ENCODE assay signal across 9 cellular contexts in genomic region chr15:41629436-41629835, GRCh38.
"Had no signal": no experiment of that assay in that cellular context is flagged by ENCODE, and none has a peak within 500 bp of the region (broad histone marks: within the 10 kb centered on the region; RNA-seq: fewer than 3 reads in every experiment).

No MANE protein-coding gene starts in this region.

- H3K27me3 Mint-ChIP-seq: activated naive CD4-positive, alpha-beta T cell treated with anti-CD3 and anti-CD28 coated beads, Interleukin-2, amount 10 ng/mL, durations not matched to agents 7 days and 5 days; activated T-helper 17 cell treated with anti-CD3 and anti-CD28 coated beads, Interleukin-2, amount 50 U/mL, for 72 hours; naive thymus-derived CD4-positive, alpha-beta T cell; stimulated activated memory B cell treated with anti-CD40 and anti-IgM and Interleukin-4, amounts not matched to agents 10 μg/mL and 1 μg/mL and 100 μg/mL, for 72 hours had no signal

- ATAC-seq: activated T-helper 17 cell treated with anti-CD3 and anti-CD28 coated beads, Interleukin-2, amount 50 U/mL, for 72 hours; left lobe of liver; naive thymus-derived CD4-positive, alpha-beta T cell; stimulated activated memory B cell treated with anti-CD40 and anti-IgM and Interleukin-4, amounts not matched to agents 10 μg/mL and 1 μg/mL and 100 μg/mL, for 72 hours had no signal

- H3K27me3 ChIP-seq: tibial nerve had no signal

- H3K4me3 Mint-ChIP-seq: activated naive CD4-positive, alpha-beta T cell treated with anti-CD3 and anti-CD28 coated beads, Interleukin-2, amount 10 ng/mL, durations not matched to agents 7 days and 5 days; activated T-helper 17 cell treated with anti-CD3 and anti-CD28 coated beads, Interleukin-2, amount 50 U/mL, for 72 hours; naive thymus-derived CD4-positive, alpha-beta T cell; stimulated activated memory B cell treated with anti-CD40 and anti-IgM and Interleukin-4, amounts not matched to agents 10 μg/mL and 1 μg/mL and 100 μg/mL, for 72 hours had no signal

- H3K4me1 ChIP-seq: tibial nerve had no signal

- H3K27ac ChIP-seq: tibial nerve had no signal

- H3K36me3 ChIP-seq: tibial nerve had no signal

- H3K27ac Mint-ChIP-seq: activated naive CD4-positive, alpha-beta T cell treated with anti-CD3 and anti-CD28 coated beads, Interleukin-2, amount 10 ng/mL, durations not matched to agents 7 days and 5 days; activated T-helper 17 cell treated with anti-CD3 and anti-CD28 coated beads, Interleukin-2, amount 50 U/mL, for 72 hours; naive thymus-derived CD4-positive, alpha-beta T cell; stimulated activated memory B cell treated with anti-CD40 and anti-IgM and Interleukin-4, amounts not matched to agents 10 μg/mL and 1 μg/mL and 100 μg/mL, for 72 hours had no signal

- H3K9me3 Mint-ChIP-seq: activated naive CD4-positive, alpha-beta T cell treated with anti-CD3 and anti-CD28 coated beads, Interleukin-2, amount 10 ng/mL, durations not matched to agents 7 days and 5 days; activated T-helper 17 cell treated with anti-CD3 and anti-CD28 coated beads, Interleukin-2, amount 50 U/mL, for 72 hours; naive thymus-derived CD4-positive, alpha-beta T cell; stimulated activated memory B cell treated with anti-CD40 and anti-IgM and Interleukin-4, amounts not matched to agents 10 μg/mL and 1 μg/mL and 100 μg/mL, for 72 hours had no signal

- H3K4me1 Mint-ChIP-seq: activated naive CD4-positive, alpha-beta T cell treated with anti-CD3 and anti-CD28 coated beads, Interleukin-2, amount 10 ng/mL, durations not matched to agents 7 days and 5 days had no signal

- H3K4me3 ChIP-seq: tibial nerve had no signal

- H3K9me3 ChIP-seq: tibial nerve had no signal

- H3K36me3 Mint-ChIP-seq: activated naive CD4-positive, alpha-beta T cell treated with anti-CD3 and anti-CD28 coated beads, Interleukin-2, amount 10 ng/mL, durations not matched to agents 7 days and 5 days; naive thymus-derived CD4-positive, alpha-beta T cell; stimulated activated memory B cell treated with anti-CD40 and anti-IgM and Interleukin-4, amounts not matched to agents 10 μg/mL and 1 μg/mL and 100 μg/mL, for 72 hours had no signal

- DNase-seq: activated CD4-positive, alpha-beta T cell treated with anti-CD3 and anti-CD28 coated beads for 1 hour; activated CD4-positive, alpha-beta T cell treated with anti-CD3 and anti-CD28 coated beads, Interleukin-2, amount 50 U/mL, for 4 hours; activated naive CD4-positive, alpha-beta T cell treated with anti-CD3 and anti-CD28 coated beads, Interleukin-2, amount 10 ng/mL, durations not matched to agents 7 days and 5 days; islet precursor cell; naive thymus-derived CD4-positive, alpha-beta T cell had no signal
